In the genomic region with DNA sequence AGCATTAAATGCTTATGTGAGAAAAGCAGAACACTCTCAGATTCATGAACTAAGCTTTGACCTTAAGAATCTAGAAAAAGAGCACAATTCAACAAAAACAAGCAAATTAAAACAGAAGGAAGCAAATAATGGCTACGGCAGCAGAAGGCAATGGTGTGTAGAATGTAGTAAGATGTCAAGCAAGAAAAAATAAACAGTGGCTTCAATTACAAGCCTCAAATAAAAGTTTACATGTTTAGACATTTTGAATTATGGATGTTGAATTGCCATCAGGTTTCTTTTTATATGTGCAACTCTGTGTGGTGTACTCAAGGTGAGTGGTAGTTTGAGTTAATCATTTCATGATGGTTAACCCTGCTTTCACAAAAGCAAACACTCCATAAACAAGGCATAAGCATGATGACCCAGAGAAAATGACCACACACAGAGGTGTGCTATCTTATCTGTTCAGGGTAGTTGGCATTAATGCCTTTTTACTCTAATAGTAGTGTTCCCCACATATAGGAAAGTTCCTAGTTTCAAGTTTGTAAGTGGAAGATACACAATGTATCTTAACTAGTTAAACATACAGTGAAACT, we compare ENCODE assay signal across 19 cellular contexts.
DNase-seq lines count a peak whose midpoint lies in the region; ATAC-seq and TF ChIP-seq lines count a peak whose summit lies in the region.
"Had no signal": no experiment of that assay in that cellular context is flagged by ENCODE, and none has a peak within 500 bp of the region (broad histone marks: within the 10 kb centered on the region; RNA-seq: fewer than 3 reads in every experiment).

No MANE protein-coding gene starts in this region.

- ATAC-seq in left lobe of liver, result peak; percentile 48
- no peak for ATAC-seq in lower lobe of right lung
- ATAC-seq: PC-3 had no signal

- no peak overlapping the region for H3K4me3 ChIP-seq in lower lobe of right lung
- H3K4me3 ChIP-seq: MG63, SJSA1 had no signal

- no peaks in the 10 kb centered on the region for H3K4me1 ChIP-seq in lower lobe of right lung
- H3K4me1 ChIP-seq: Caco-2, SJSA1 had no signal

- no peak overlapping the region for H3K27ac ChIP-seq in lower lobe of right lung
- H3K27ac ChIP-seq: SJSA1 had no signal

- H3K36me3 ChIP-seq in lower lobe of right lung, result no peaks in the 10 kb centered on the region
- H3K36me3 ChIP-seq: MG63, SJSA1 had no signal

- POLR2A ChIA-PET in HEK293T (lab: Yijun Ruan, JAX), result no interaction called here

- CTCF ChIA-PET in HEK293T (lab: Yijun Ruan, JAX), result no interaction called here

- DNase-seq in DMS53 treated with DMSO at 0.1 percent for 48 hours (lab: John Stamatoyannopoulos, UW; ENCODE audit: unreplicated experiment), result peak; percentile 94
- DNase-seq in HEK293T (ENCODE audit: extremely low spot score), result no peak
- DNase-seq in NCI-H69 (lab: John Stamatoyannopoulos, UW), result peak; percentile 20
- no peak for DNase-seq in left lobe of liver (ENCODE audit: low spot score)
- DNase-seq in lower lobe of right lung, result no peak
- no peak for DNase-seq in GF-D8 (lab: John Stamatoyannopoulos, UW)
- DNase-seq in NCI-H510A treated with DMSO at 0.1 percent for 48 hours (lab: John Stamatoyannopoulos, UW), result no peak
- DNase-seq: Caco-2, DMS79, GOT3, HFFc6, MG63, NCI-H1092, NCI-H146, NCI-H2081, NCI-H524, PC-3, T-helper 2 cell had no signal

- peaks cover 4% of the 10 kb centered on the region for H3K9me3 ChIP-seq in lower lobe of right lung
- H3K9me3 ChIP-seq: Caco-2 had no signal

- intact Hi-C loops in lower lobe of right lung (cut with DNase I), result no loop called here

- H3K27me3 ChIP-seq in lower lobe of right lung (ENCODE audit: low read depth), result no peaks in the 10 kb centered on the region
- H3K27me3 ChIP-seq: MG63, SJSA1 had no signal

- TF ChIP-seq CTCF in lower lobe of right lung (IDR thresholded peaks at IDR 0.05), result no peak

TF ChIP-seq in HEK293T, 16 proteins besides CTCF, POLR2A, EP300 and RAD21:
- TF ChIP-seq ARNT (IDR thresholded peaks at IDR 0.05) (no peak), SUZ12 (IDR thresholded peaks at IDR 0.05) (no peak), CTBP1 (IDR thresholded peaks at IDR 0.05; ENCODE audit: borderline replicate concordance) (peak; percentile 60; the same call in 1 of the 2 replicates), FOXA1 (IDR thresholded peaks at IDR 0.05) (no peak), SP1 (IDR thresholded peaks at IDR 0.05) (no peak)
- TF ChIP-seq, protein P1, sequence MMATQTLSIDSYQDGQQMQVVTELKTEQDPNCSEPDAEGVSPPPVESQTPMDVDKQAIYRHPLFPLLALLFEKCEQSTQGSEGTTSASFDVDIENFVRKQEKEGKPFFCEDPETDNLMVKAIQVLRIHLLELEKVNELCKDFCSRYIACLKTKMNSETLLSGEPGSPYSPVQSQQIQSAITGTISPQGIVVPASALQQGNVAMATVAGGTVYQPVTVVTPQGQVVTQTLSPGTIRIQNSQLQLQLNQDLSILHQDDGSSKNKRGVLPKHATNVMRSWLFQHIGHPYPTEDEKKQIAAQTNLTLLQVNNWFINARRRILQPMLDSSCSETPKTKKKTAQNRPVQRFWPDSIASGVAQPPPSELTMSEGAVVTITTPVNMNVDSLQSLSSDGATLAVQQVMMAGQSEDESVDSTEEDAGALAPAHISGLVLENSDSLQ (IDR thresholded peaks at IDR 0.05), result peak; percentile 90

Comparison
In these comparisons a context has a peak if more than half of its experiments do, and no peak if none do; other contexts are left out.
1. DNase-seq: peak in DMS53 treated with DMSO at 0.1 percent for 48 hours (single experiment) and NCI-H69 (single experiment); none in HEK293T (single experiment), left lobe of liver (single experiment), lower lobe of right lung (single experiment), GF-D8 (single experiment) and NCI-H510A treated with DMSO at 0.1 percent for 48 hours (single experiment).